ENCODE assay signal across 26 cellular contexts in genomic region chr22:49877642-49878041, GRCh38.
"Had no signal": no experiment of that assay in that cellular context is flagged by ENCODE, and none has a peak within 500 bp of the region (broad histone marks: within the 10 kb centered on the region; RNA-seq: fewer than 3 reads in every experiment).

No MANE protein-coding gene starts in this region.

- H3K27me3 ChIP-seq: colonic mucosa, esophagus muscularis mucosa, foreskin keratinocyte, gastroesophageal sphincter, heart left ventricle, hepatocyte, neural progenitor cell, tibial nerve, upper lobe of left lung had no signal

- H3K9me3 Mint-ChIP-seq: dendritic cell treated with granulocyte-macrophage colony-stimulating factor and Interleukin-4, amounts not matched to agents 40 ng/mL and 50 ng/mL, for 4 days; stimulated activated naive CD8-positive, alpha-beta T cell treated with anti-CD3 and anti-CD28 coated beads, Interleukin-15, Interleukin-2, amounts not matched to agents 100 ng/mL and 50 ng/mL, for 24 hours had no signal

- ATAC-seq: foreskin keratinocyte; gastroesophageal sphincter; heart left ventricle; left lobe of liver; naive thymus-derived CD4-positive, alpha-beta T cell; psoas muscle; right cardiac atrium; stimulated activated naive B cell treated with anti-CD40 and anti-IgM and Interleukin-4, amounts not matched to agents 10 μg/mL and 1 μg/mL and 100 μg/mL, for 72 hours had no signal

- H3K27ac Mint-ChIP-seq: dendritic cell treated with granulocyte-macrophage colony-stimulating factor and Interleukin-4, amounts not matched to agents 40 ng/mL and 50 ng/mL, for 4 days; endodermal cell; nephron; neural progenitor cell; stimulated activated naive B cell treated with anti-CD40 and anti-IgM and Interleukin-4, amounts not matched to agents 10 μg/mL and 1 μg/mL and 100 μg/mL, for 72 hours; stimulated activated naive CD8-positive, alpha-beta T cell treated with anti-CD3 and anti-CD28 coated beads, Interleukin-15, Interleukin-2, amounts not matched to agents 100 ng/mL and 50 ng/mL, for 24 hours had no signal

- H3K9ac ChIP-seq: neural progenitor cell had no signal

- H3K4me3 Mint-ChIP-seq: dendritic cell treated with granulocyte-macrophage colony-stimulating factor and Interleukin-4, amounts not matched to agents 40 ng/mL and 50 ng/mL, for 4 days; endodermal cell; nephron; neural progenitor cell; stimulated activated naive B cell treated with anti-CD40 and anti-IgM and Interleukin-4, amounts not matched to agents 10 μg/mL and 1 μg/mL and 100 μg/mL, for 72 hours; stimulated activated naive CD8-positive, alpha-beta T cell treated with anti-CD3 and anti-CD28 coated beads, Interleukin-15, Interleukin-2, amounts not matched to agents 100 ng/mL and 50 ng/mL, for 24 hours had no signal

- H3K27ac ChIP-seq: colonic mucosa, esophagus muscularis mucosa, foreskin keratinocyte, gastroesophageal sphincter, heart left ventricle, hepatocyte, neural progenitor cell, psoas muscle, skin epidermis, thoracic aorta, tibial nerve, upper lobe of left lung had no signal

- H3K27me3 Mint-ChIP-seq: dendritic cell treated with granulocyte-macrophage colony-stimulating factor and Interleukin-4, amounts not matched to agents 40 ng/mL and 50 ng/mL, for 4 days; naive thymus-derived CD4-positive, alpha-beta T cell; stimulated activated naive B cell treated with anti-CD40 and anti-IgM and Interleukin-4, amounts not matched to agents 10 μg/mL and 1 μg/mL and 100 μg/mL, for 72 hours; stimulated activated naive CD8-positive, alpha-beta T cell treated with anti-CD3 and anti-CD28 coated beads, Interleukin-15, Interleukin-2, amounts not matched to agents 100 ng/mL and 50 ng/mL, for 24 hours had no signal

- H3K4me3 ChIP-seq: colonic mucosa, esophagus muscularis mucosa, gastroesophageal sphincter, heart left ventricle, hepatocyte, neural progenitor cell, psoas muscle, skin epidermis, thoracic aorta, tibial nerve, upper lobe of left lung had no signal

- H2AFZ ChIP-seq: hepatocyte, neural progenitor cell had no signal

- H3K4me1 Mint-ChIP-seq: endodermal cell, nephron, neural progenitor cell had no signal

- H3K9me3 ChIP-seq: colonic mucosa, esophagus muscularis mucosa, gastroesophageal sphincter, heart left ventricle, psoas muscle, upper lobe of left lung had no signal

- H3K4me1 ChIP-seq: colonic mucosa, esophagus muscularis mucosa, foreskin keratinocyte, gastroesophageal sphincter, neural progenitor cell, psoas muscle, tibial nerve, upper lobe of left lung had no signal

- H3K36me3 ChIP-seq: colonic mucosa, esophagus muscularis mucosa, upper lobe of left lung had no signal

- H3K4me2 ChIP-seq: hepatocyte, neural progenitor cell had no signal

- DNase-seq: colonic mucosa; effector CD8-positive, alpha-beta T cell; endodermal cell; foreskin keratinocyte; heart left ventricle; kidney; mesenchymal stem cell; midbrain; naive thymus-derived CD4-positive, alpha-beta T cell; psoas muscle; stimulated activated CD4-positive, alpha-beta T cell treated with anti-CD3 and anti-CD28 coated beads, Interleukin-15, amount 100 ng/mL, for 24 hours; stimulated activated CD4-positive, alpha-beta T cell treated with anti-CD3 and anti-CD28 coated beads, Interleukin-2, amount 100 ng/mL, for 48 hours; stimulated activated naive B cell treated with anti-CD40 and anti-IgM and Interleukin-4, amounts not matched to agents 10 μg/mL and 1 μg/mL and 100 μg/mL, for 72 hours; upper lobe of left lung had no signal
